In the genomic region with DNA sequence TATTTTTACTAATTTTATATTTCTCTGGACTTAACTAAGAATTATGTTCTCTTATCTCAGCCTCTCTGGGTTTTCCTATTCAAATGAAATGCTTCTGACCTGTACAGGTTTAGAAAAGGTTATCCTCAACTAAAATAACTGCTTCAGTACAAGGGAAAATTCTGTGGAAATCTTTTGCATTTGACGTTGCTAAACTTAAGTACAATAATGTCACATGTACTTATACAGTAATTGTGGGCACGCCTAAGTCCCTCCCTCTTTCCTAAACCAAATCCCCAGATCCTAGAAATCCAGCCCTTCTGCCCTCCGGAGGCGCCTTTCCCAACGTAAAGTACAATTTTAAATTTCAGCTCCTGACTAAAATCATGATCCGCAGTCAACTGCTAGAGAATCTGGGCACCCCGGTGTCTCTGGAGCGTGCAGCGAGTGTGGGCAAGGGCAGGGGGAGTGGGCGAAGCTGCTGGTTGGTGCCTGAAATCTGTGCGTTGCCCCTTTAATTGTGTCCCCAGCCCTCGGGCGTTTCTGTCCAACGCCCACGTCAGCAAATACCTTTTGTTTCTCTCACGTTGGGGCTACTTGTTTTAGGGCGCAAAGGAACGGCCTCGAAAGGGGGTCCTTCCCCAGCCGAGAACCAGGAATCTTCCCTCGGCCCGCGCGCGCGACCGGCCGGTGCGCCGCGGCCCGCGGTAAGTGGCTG, we compare ENCODE assay signal across 8 cellular contexts. TPM values are rescaled to one million over a fixed set of nuclear protein-coding genes. Genes with fewer than 3 reads are reported as not detected.
DNase-seq lines count a peak whose midpoint lies in the region; ATAC-seq and FAIRE-seq lines count a peak whose summit lies in the region.

A gene (plus strand): TSS at position 541 of the 697 bp plus-strand sequence. CDS start 53,505 bp downstream, outside the sequence.

- H3K4me1 ChIP-seq in small intestine (ENCODE audit: control insufficient read depth in 2 of 2, insufficient read depth in 1 of 2, low read depth in 1 of 2, low read length in 1 of 2): peaks cover 0 to 4% of the 10 kb centered on the region in 2 donors

- DNase-seq in DMS53 treated with DMSO at 0.1 percent for 48 hours (lab: John Stamatoyannopoulos, UW; ENCODE audit: unreplicated experiment) (peak; percentile 25), SK-N-DZ (ENCODE audit: low spot score) (peak; percentile 55), cerebellum (ENCODE audit: low spot score) (peak; percentile 53), islet precursor cell (peak; percentile 74), small intestine (peak; percentile 62)

- H3K27ac ChIP-seq in KOPT-K1 (ENCODE audit: low read depth, low read length, poor library complexity, severe bottlenecking) (peak within 1 kb of the TSS; percentile 43), small intestine (ENCODE audit: low read depth in 1 of 2, low read length in 1 of 2) (peak within 1 kb of the TSS; percentile 50 to 71)

- ATAC-seq in HG03520 (IDR thresholded peaks at IDR 0.05; ENCODE audit: unreplicated experiment): no peak
- no peak for ATAC-seq in HG03432 (IDR thresholded peaks at IDR 0.05; ENCODE audit: unreplicated experiment)

- no peaks in the 10 kb centered on the region for H3K9me3 ChIP-seq in KOPT-K1 (ENCODE audit: insufficient read depth, low read length, poor library complexity, severe bottlenecking)
- no peaks in the 10 kb centered on the region for H3K9me3 ChIP-seq in small intestine (ENCODE audit: control insufficient read depth, low read depth)

- no peaks in the 10 kb centered on the region for H3K27me3 ChIP-seq in small intestine (ENCODE audit: control insufficient read depth in 2 of 2, insufficient read depth in 2 of 2, low read length in 2 of 2)

- peak within 1 kb of the TSS; percentile 45 to 68 for H3K4me3 ChIP-seq in small intestine (ENCODE audit: low read depth in 1 of 2, low read length in 2 of 2)

- 1% methylated on average over 33 of the region's 33 CpGs for WGBS in small intestine, 3 donors

- no peaks in the 10 kb centered on the region for H3K36me3 ChIP-seq in KOPT-K1 (ENCODE audit: insufficient read depth, low read length)
- no peaks in the 10 kb centered on the region for H3K36me3 ChIP-seq in small intestine (ENCODE audit: control insufficient read depth in 2 of 2, insufficient read depth in 2 of 2, low read length in 2 of 2)

- FAIRE-seq in small intestine (lab: Jason Lieb, UNC): no peak

RNA-seq across cellular contexts. Expression of the gene that starts here (rescaled TPM):
- polyA plus RNA-seq in SK-N-DZ (2014; cell fraction: cytosol; rRNA removed): 2.6 and 2.7 TPM in 2 replicates
- polyA plus RNA-seq in SK-N-DZ (2014; cell fraction: nucleus; rRNA removed): 1.9 and 3.2 TPM in 2 replicates
- 20.1 TPM for total RNA-seq in cerebellum
- polyA plus RNA-seq in small intestine: 1 to 10 TPM in 2 of 3 donors, under 1 TPM in 1; 0.89 to 3.4 (median 1.1) TPM
